ENCODE assay signal across 20 cellular contexts in genomic region chrX:38975368-38975767, GRCh38.
DNase-seq lines count a peak whose midpoint lies in the region; ATAC-seq, FAIRE-seq and TF ChIP-seq lines count a peak whose summit lies in the region.
"Had no signal": no experiment of that assay in that cellular context is flagged by ENCODE, and none has a peak within 500 bp of the region (broad histone marks: within the 10 kb centered on the region; RNA-seq: fewer than 3 reads in every experiment).

No MANE protein-coding gene starts in this region.

- H3K9me1 ChIP-seq in IMR-90 (ENCODE audit: insufficient read depth, low read length) (no peaks in the 10 kb centered on the region), K562 (ENCODE audit: control insufficient read depth, insufficient read depth, low read length) (no peaks in the 10 kb centered on the region)

- H2AFZ ChIP-seq in IMR-90 (replicated peaks; ENCODE audit: low read length, poor library complexity) (no peak overlapping the region), K562 (ENCODE audit: low read depth, low read length) (no peak overlapping the region)
- H2AFZ ChIP-seq: GM23248 had no signal

- TF ChIP-seq POLR2A in IMR-90 (IDR thresholded peaks at IDR 0.05; ENCODE audit: low read depth, low read length): no peak
- no peak for TF ChIP-seq POLR2A in K562 (conservative IDR thresholded peaks at IDR 0.05)

- H3K36me3 Mint-ChIP-seq in activated CD4-positive, alpha-beta memory T cell treated with anti-CD3 and anti-CD28 coated beads, Interleukin-2, amount 10 ng/mL, durations not matched to agents 7 days and 5 days (ENCODE audit: low read depth): no peaks in the 10 kb centered on the region
- H3K36me3 Mint-ChIP-seq: IgD-negative memory B cell had no signal

- H3K56ac ChIP-seq in IMR-90 (ENCODE audit: extremely low read depth, insufficient read depth, low read length): no peak overlapping the region

- peaks cover 2% of the 10 kb centered on the region for H3K4me1 Mint-ChIP-seq in activated CD4-positive, alpha-beta memory T cell treated with anti-CD3 and anti-CD28 coated beads, Interleukin-2, amount 10 ng/mL, durations not matched to agents 7 days and 5 days
- H3K4me1 Mint-ChIP-seq: B cell, IgD-negative memory B cell had no signal

- no peak overlapping the region for H4K5ac ChIP-seq in IMR-90 (ENCODE audit: low read depth, low read length)

- H3K36me3 ChIP-seq in IMR-90 (ENCODE audit: control insufficient read depth, insufficient read depth, low read length) (no peaks in the 10 kb centered on the region), K562 (ENCODE audit: control insufficient read depth, insufficient read depth, low read length) (no peaks in the 10 kb centered on the region), pancreas (no peaks in the 10 kb centered on the region)

- POLR2A ChIA-PET in IMR-90 (lab: Charles Lee; ENCODE audit: unreplicated experiment) (no interaction called here), K562 (lab: Yijun Ruan, JAX) (interaction anchor here (0.8 kb wide), 1 partner anchor 9 kb away, joined by 3 read pairs; no protein-coding TSS in a partner anchor)
- POLR2A ChIA-PET in activated CD4-positive, alpha-beta memory T cell treated with anti-CD3 and anti-CD28 coated beads, Interleukin-2, amount 10 ng/mL, durations not matched to agents 7 days and 5 days (lab: Charles Lee): no interaction called here

- ATAC-seq in IMR-90 (ENCODE audit: low read depth) (no peak), K562 (no peak), pancreas (no peak), HG02981 (IDR thresholded peaks at IDR 0.05; ENCODE audit: unreplicated experiment) (no peak)

- no peak overlapping the region for H2BK120ac ChIP-seq in IMR-90 (ENCODE audit: low read depth, low read length)

- H3K4me2 ChIP-seq in IMR-90 (ENCODE audit: low read depth, low read length) (no peak overlapping the region), K562 (ENCODE audit: insufficient read depth, low read length) (no peak overlapping the region)

- H3K14ac ChIP-seq in IMR-90 (replicated peaks; ENCODE audit: low read depth, low read length): no peak overlapping the region

- H2BK5ac ChIP-seq in IMR-90 (ENCODE audit: low read depth, low read length, poor library complexity, severe bottlenecking): no peak overlapping the region

- no peaks in the 10 kb centered on the region for H3K27me3 Mint-ChIP-seq in activated CD4-positive, alpha-beta memory T cell treated with anti-CD3 and anti-CD28 coated beads, Interleukin-2, amount 10 ng/mL, durations not matched to agents 7 days and 5 days
- H3K27me3 Mint-ChIP-seq: B cell; CD4-positive, alpha-beta T cell had no signal

- TF ChIP-seq RAD21 in IMR-90 (IDR thresholded peaks at IDR 0.05; ENCODE audit: low read length) (no peak), K562 (CRISPR knock-in tag; conservative IDR thresholded peaks at IDR 0.05 in 1 of 2, IDR thresholded peaks at IDR 0.05 in 1 of 2) (no peak)

- no peaks in the 10 kb centered on the region for H3K79me2 ChIP-seq in K562 (ENCODE audit: control insufficient read depth, insufficient read depth, low read length)

- peak overlapping the region; percentile 5 for H2AK9ac ChIP-seq in IMR-90 (replicated peaks; ENCODE audit: low read depth, low read length, poor library complexity)

- no peaks in the 10 kb centered on the region for H3K9me3 Mint-ChIP-seq in activated CD4-positive, alpha-beta memory T cell treated with anti-CD3 and anti-CD28 coated beads, Interleukin-2, amount 10 ng/mL, durations not matched to agents 7 days and 5 days
- H3K9me3 Mint-ChIP-seq: CD4-positive, alpha-beta T cell had no signal

- TF ChIP-seq CTCF in AG10803 (conservative IDR thresholded peaks at IDR 0.05; ENCODE audit: low read length) (no peak), IMR-90 (conservative IDR thresholded peaks at IDR 0.05; ENCODE audit: low read depth, low read length) (no peak), K562 (IDR thresholded peaks at IDR 0.05 in 2 of 3, conservative IDR thresholded peaks at IDR 0.05 in 1 of 3; ENCODE audit: insufficient read depth in 2 of 3, low read depth in 1 of 3, low read length in 3 of 3) (no peak), pancreas (IDR thresholded peaks at IDR 0.05) (no peak)

- FAIRE-seq in K562 (lab: Jason Lieb, UNC): no peak
- no peak for FAIRE-seq in pancreas (lab: Jason Lieb, UNC)
- FAIRE-seq: D721Med, G401.6, H54 had no signal

- TF ChIP-seq EP300 in K562 (IDR thresholded peaks at IDR 0.05; ENCODE audit: low read length): no peak

- no peak overlapping the region for H2BK15ac ChIP-seq in IMR-90 (ENCODE audit: low read depth, low read length)

- H4K20me1 ChIP-seq in IMR-90 (ENCODE audit: insufficient read depth, low read length) (no peaks in the 10 kb centered on the region), K562 (replicated peaks; ENCODE audit: control insufficient read depth, insufficient read depth, low read length) (no peaks in the 10 kb centered on the region)

- no peak overlapping the region for H3K4ac ChIP-seq in IMR-90 (ENCODE audit: low read depth, low read length)

- no peak overlapping the region for H4K91ac ChIP-seq in IMR-90 (ENCODE audit: insufficient read depth, low read depth, low read length)

- no peaks in the 10 kb centered on the region for H3K79me1 ChIP-seq in IMR-90 (ENCODE audit: low read depth in 1 of 2, low read length in 2 of 2)

- in situ Hi-C loops in IMR-90 (cut with MboI; ENCODE audit: low sequenced_read_pairs) (no loop called here), K562 (cut with MboI) (no loop called here)

- dilution Hi-C loops in IMR-90 (cut with HindIII; ENCODE audit: low sequenced_read_pairs, unreplicated experiment): no loop called here

- H2BK20ac ChIP-seq in IMR-90 (ENCODE audit: low read depth, low read length): no peak overlapping the region

- H3K4me1 ChIP-seq in IMR-90 (ENCODE audit: control insufficient read depth, insufficient read depth, low read length) (no peaks in the 10 kb centered on the region), K562 (replicated peaks in 1 of 2; ENCODE audit: control insufficient read depth in 2 of 2, insufficient read depth in 2 of 2, low read length in 2 of 2) (no peaks in the 10 kb centered on the region), pancreas (no peaks in the 10 kb centered on the region)

- DNase-seq in AG10803 (ENCODE audit: low read depth) (peak; percentile 17), IMR-90 (no peak), K562 (ENCODE audit: extremely low read depth in 1 of 4, low spot score in 3 of 4) (no peak), fibroblast of gingiva (ENCODE audit: low read depth) (peak; percentile 6), pancreas (no peak), NOMO-1 treated with DMSO at 0.1 percent for 48 hours (lab: John Stamatoyannopoulos, UW; ENCODE audit: unreplicated experiment) (no peak)
- DNase-seq in activated CD4-positive, alpha-beta memory T cell treated with anti-CD3 and anti-CD28 coated beads, Interleukin-2, amount 10 ng/mL, durations not matched to agents 7 days and 5 days: no peak
- DNase-seq: ACHN; C1 segment of cervical spinal cord; CD4-positive, alpha-beta T cell; DMS153; DMS79 treated with DMSO at 0.1 percent for 48 hours; EL; GM23248 had no signal

- H3K4me3 ChIP-seq in AG10803 (ENCODE audit: low read length): no peak overlapping the region
- H3K4me3 ChIP-seq in IMR-90 (ENCODE audit: insufficient read depth, low read depth, low read length): no peak overlapping the region
- no peak overlapping the region for H3K4me3 ChIP-seq in K562
- no peak overlapping the region for H3K4me3 ChIP-seq in pancreas
- H3K4me3 ChIP-seq: GM23248 had no signal

- CTCF ChIA-PET in IMR-90 (lab: Yijun Ruan, JAX) (no interaction called here), K562 (lab: Yijun Ruan, JAX; ENCODE audit: low intra/inter-chr PET ratio) (no interaction called here)
- CTCF ChIA-PET in activated CD4-positive, alpha-beta memory T cell treated with anti-CD3 and anti-CD28 coated beads, Interleukin-2, amount 10 ng/mL, durations not matched to agents 7 days and 5 days (lab: Charles Lee): no interaction called here

- no peak overlapping the region for H3K27ac ChIP-seq in IMR-90 (ENCODE audit: insufficient read depth, low read length)
- H3K27ac ChIP-seq in K562 (ENCODE audit: extremely low read depth, low read depth, low read length): no peak overlapping the region
- no peak overlapping the region for H3K27ac ChIP-seq in pancreas
- H3K27ac ChIP-seq: GM23248 had no signal

- no peak overlapping the region for H3K4me3 Mint-ChIP-seq in activated CD4-positive, alpha-beta memory T cell treated with anti-CD3 and anti-CD28 coated beads, Interleukin-2, amount 10 ng/mL, durations not matched to agents 7 days and 5 days
- H3K4me3 Mint-ChIP-seq: B cell; CD4-positive, alpha-beta T cell; IgD-negative memory B cell had no signal

- BruUV-seq in IMR-90 (replicated peaks; lab: Mats Ljungman, UMichigan): no TSS peak
- no TSS peak for BruUV-seq in K562 (replicated peaks; lab: Mats Ljungman, UMichigan)

- H2AK5ac ChIP-seq in IMR-90 (ENCODE audit: low read depth, low read length): no peak overlapping the region

- intact Hi-C loops in IMR-90 (cut with micrococcal nuclease): no loop called here
- intact Hi-C loops in K562 (cut with micrococcal nuclease): no loop called here
- intact Hi-C loops in pancreas (cut with DNase I): no loop called here

- H3K9me3 ChIP-seq in IMR-90 (ENCODE audit: control insufficient read depth, insufficient read depth, low read length): 0 out of 2 replicates have a peak, but pooled peaks cover 2% of the 10 kb centered on the region
- H3K9me3 ChIP-seq in K562 (replicated peaks; ENCODE audit: control insufficient read depth, insufficient read depth, low read depth, low read length): no peaks in the 10 kb centered on the region
- no peaks in the 10 kb centered on the region for H3K9me3 ChIP-seq in pancreas

- no peak overlapping the region for H3K9ac ChIP-seq in IMR-90 (ENCODE audit: low read depth, low read length)
- H3K9ac ChIP-seq in K562 (ENCODE audit: insufficient read depth in 1 of 2, low read depth in 2 of 2, low read length in 2 of 2): no peak overlapping the region
- H3K9ac ChIP-seq: GM23248 had no signal

- no peak overlapping the region for H3K23ac ChIP-seq in IMR-90 (ENCODE audit: low read depth, low read length)

- H3K18ac ChIP-seq in IMR-90 (ENCODE audit: low read depth, low read length): no peak overlapping the region

- H3K27ac Mint-ChIP-seq in activated CD4-positive, alpha-beta memory T cell treated with anti-CD3 and anti-CD28 coated beads, Interleukin-2, amount 10 ng/mL, durations not matched to agents 7 days and 5 days: no peak overlapping the region
- H3K27ac Mint-ChIP-seq: B cell; CD4-positive, alpha-beta T cell; IgD-negative memory B cell had no signal

- peaks cover 13% of the 10 kb centered on the region for H3K27me3 ChIP-seq in IMR-90 (ENCODE audit: control insufficient read depth, insufficient read depth, low read length)
- no peaks in the 10 kb centered on the region for H3K27me3 ChIP-seq in K562 (ENCODE audit: control insufficient read depth in 2 of 2, insufficient read depth in 2 of 2, low read length in 2 of 2)
- H3K27me3 ChIP-seq in pancreas: peaks cover 0 to 15% (median 0%) of the 10 kb centered on the region in 4 donors

- no peak overlapping the region for H4K8ac ChIP-seq in IMR-90 (ENCODE audit: low read depth in 2 of 2, low read length in 2 of 2)

TF ChIP-seq in IMR-90, 13 proteins besides CTCF, POLR2A, EP300 and RAD21 (continues in another document):
- TF ChIP-seq FOS (IDR thresholded peaks at IDR 0.05; ENCODE audit: low read depth, low read length) (no peak), RCOR1 (IDR thresholded peaks at IDR 0.05; ENCODE audit: insufficient replicate concordance, low read length) (no peak)

TF ChIP-seq in K562, 482 proteins besides CTCF, POLR2A, EP300 and RAD21 (continues in another document):
- TF ChIP-seq THRAP3 (IDR thresholded peaks at IDR 0.05; ENCODE audit: borderline replicate concordance): no peak

Comparison
In these comparisons a context has a peak if more than half of its experiments do, and no peak if none do; other contexts are left out.
1. DNase-seq: peak in AG10803 (single experiment) and fibroblast of gingiva (single experiment); none in IMR-90 (single experiment), K562 (0 of 4), pancreas (0 of 6), NOMO-1 treated with DMSO at 0.1 percent for 48 hours (single experiment) and activated CD4-positive, alpha-beta memory T cell treated with anti-CD3 and anti-CD28 coated beads, Interleukin-2, amount 10 ng/mL, durations not matched to agents 7 days and 5 days (single experiment).